Comparison of ENCODE assay signal across 31 cellular contexts in genomic region chr2:151792589-151792988, GRCh38. TPM values are rescaled to one million over a fixed set of nuclear protein-coding genes. Genes with fewer than 3 reads are reported as not detected.
A peak's percentile ranks its signal among the peaks of the same experiment; 100 is the strongest.
DNase-seq lines count a peak whose midpoint lies in the region; ATAC-seq, FAIRE-seq and TF ChIP-seq lines count a peak whose summit lies in the region.
"Had no signal": no experiment of that assay in that cellular context is flagged by ENCODE, and none has a peak within 500 bp of the region (broad histone marks: within the 10 kb centered on the region; RNA-seq: fewer than 3 reads in every experiment).

No MANE protein-coding gene starts in this region.

- no peak for TF ChIP-seq POLR2A in K562 (conservative IDR thresholded peaks at IDR 0.05)

- no peak for FAIRE-seq in K562 (lab: Jason Lieb, UNC)
- FAIRE-seq: kidney, RCC 7860 had no signal

- H2BK120ac ChIP-seq in mesendoderm (ENCODE audit: low read depth, low read length): no peak overlapping the region

- no peaks in the 10 kb centered on the region for H3K9me1 ChIP-seq in K562 (ENCODE audit: control insufficient read depth, insufficient read depth, low read length)

- TF ChIP-seq EP300 in K562 (IDR thresholded peaks at IDR 0.05; ENCODE audit: low read length): no peak

- no peak overlapping the region for H3K18ac ChIP-seq in mesendoderm (ENCODE audit: low read length)

- no peak overlapping the region for H2BK15ac ChIP-seq in mesendoderm (replicated peaks; ENCODE audit: low read depth)

- H3K36me3 ChIP-seq in GM06990 (ENCODE audit: control insufficient read depth, insufficient read depth, low read length) (no peaks in the 10 kb centered on the region), NT2/D1 (ENCODE audit: insufficient read depth, insufficient read length, low read length) (peaks cover 6% of the 10 kb centered on the region), K562 (ENCODE audit: control insufficient read depth, insufficient read depth, low read length) (peaks cover 29% of the 10 kb centered on the region), mesendoderm (ENCODE audit: control insufficient read depth, insufficient read depth, low read length) (no peaks in the 10 kb centered on the region)
- H3K36me3 ChIP-seq: uterus had no signal

- H3K79me2 ChIP-seq in K562 (ENCODE audit: control insufficient read depth, insufficient read depth, low read length): no peaks in the 10 kb centered on the region
- H3K79me2 ChIP-seq in mesendoderm (ENCODE audit: control insufficient read depth, insufficient read depth, low read length): no peaks in the 10 kb centered on the region

- no peak overlapping the region for H4K8ac ChIP-seq in mesendoderm (ENCODE audit: low read depth, low read length)

- in situ Hi-C loops in K562 (cut with MboI): no loop called here

- H3K56ac ChIP-seq in mesendoderm (ENCODE audit: low read length): no peak overlapping the region

- H4K20me1 ChIP-seq in K562 (replicated peaks; ENCODE audit: control insufficient read depth, insufficient read depth, low read length): no peaks in the 10 kb centered on the region

- H3K4me3 ChIP-seq in GM06990 (replicated peaks; ENCODE audit: low read depth, low read length) (no peak overlapping the region), NT2/D1 (ENCODE audit: insufficient read length, low read depth) (no peak overlapping the region), K562 (no peak overlapping the region), mesendoderm (ENCODE audit: low read length) (no peak overlapping the region)
- H3K4me3 ChIP-seq: sigmoid colon, stomach, uterus had no signal

- WGBS in K562 (ENCODE audit: insufficient coverage, low coverage, missing lambda C conversion rate): 92% methylated on average over 4 of the region's 4 CpGs
- no CpG with 5 or more reads among the region's 4 CpGs for WGBS in mesendoderm (ENCODE audit: extremely low coverage, insufficient coverage, low lambda C conversion rate)

- H2BK5ac ChIP-seq in mesendoderm (ENCODE audit: low read length): no peak overlapping the region

- no peaks in the 10 kb centered on the region for H3K9me3 ChIP-seq in NT2/D1 (ENCODE audit: insufficient read depth, low read length)
- H3K9me3 ChIP-seq in K562 (replicated peaks; ENCODE audit: control insufficient read depth, insufficient read depth, low read depth, low read length): no peaks in the 10 kb centered on the region
- H3K9me3 ChIP-seq: sigmoid colon, stomach, uterus had no signal

- peaks cover 17% of the 10 kb centered on the region for H3K4me1 Mint-ChIP-seq in chondrocyte (ENCODE audit: low read depth)

- no peak overlapping the region for H3K9ac ChIP-seq in NT2/D1 (ENCODE audit: insufficient read length, low read depth)
- no peak overlapping the region for H3K9ac ChIP-seq in K562 (ENCODE audit: insufficient read depth in 1 of 2, low read depth in 2 of 2, low read length in 2 of 2)
- no peak overlapping the region for H3K9ac ChIP-seq in mesendoderm (ENCODE audit: low read length)

- peak; percentile 16 for TF ChIP-seq CTCF in GM06990 (IDR thresholded peaks at IDR 0.05; ENCODE audit: insufficient read depth, low read length, poor library complexity, severe bottlenecking)
- TF ChIP-seq CTCF in K562 (IDR thresholded peaks at IDR 0.05 in 2 of 3, conservative IDR thresholded peaks at IDR 0.05 in 1 of 3; ENCODE audit: insufficient read depth in 2 of 3, low read depth in 1 of 3, low read length in 3 of 3): peak; percentile 46 to 55 (median 48)
- TF ChIP-seq CTCF in chondrocyte (IDR thresholded peaks at IDR 0.05): no peak

- no peak overlapping the region for H4K5ac ChIP-seq in mesendoderm (ENCODE audit: low read length)

- no peaks in the 10 kb centered on the region for H3K4me1 ChIP-seq in NT2/D1 (ENCODE audit: insufficient read depth, insufficient read length)
- peaks cover 13 to 22% of the 10 kb centered on the region in 2 experiments; a peak in 4 of 5 replicates for H3K4me1 ChIP-seq in K562 (replicated peaks in 1 of 2; ENCODE audit: control insufficient read depth in 2 of 2, insufficient read depth in 2 of 2, low read length in 2 of 2)
- no peaks in the 10 kb centered on the region for H3K4me1 ChIP-seq in mesendoderm (ENCODE audit: control insufficient read depth, low read depth, low read length)
- H3K4me1 ChIP-seq: sigmoid colon, stomach, uterus had no signal

- peak; percentile 20 to 65; a peak in 2 of 4 replicates for TF ChIP-seq RAD21 in K562 (CRISPR knock-in tag; conservative IDR thresholded peaks at IDR 0.05 in 1 of 2, IDR thresholded peaks at IDR 0.05 in 1 of 2)

- CTCF ChIA-PET in K562 (lab: Yijun Ruan, JAX; ENCODE audit: low intra/inter-chr PET ratio): no interaction called here

- H3K79me1 ChIP-seq in mesendoderm (ENCODE audit: low read length): no peaks in the 10 kb centered on the region

- no peak overlapping the region for H2AFZ ChIP-seq in K562 (ENCODE audit: low read depth, low read length)

- no peak overlapping the region for H3K23ac ChIP-seq in mesendoderm (ENCODE audit: low read length)

- H3K27ac Mint-ChIP-seq in chondrocyte (ENCODE audit: unreplicated experiment): no peak overlapping the region
- H3K27ac Mint-ChIP-seq: activated CD4-positive, alpha-beta T cell treated with anti-CD3 and anti-CD28 coated beads, Interleukin-2, amount 10 ng/mL, durations not matched to agents 7 days and 5 days; activated naive CD4-positive, alpha-beta T cell treated with anti-CD3 and anti-CD28 coated beads, Interleukin-2, amount 50 U/mL, for 72 hours; CD4-positive, alpha-beta T cell; mesothelial cell of epicardium; progenitor cell of endocrine pancreas had no signal

- no peak overlapping the region for H3K4me3 Mint-ChIP-seq in chondrocyte (ENCODE audit: unreplicated experiment)
- H3K4me3 Mint-ChIP-seq: activated CD4-positive, alpha-beta T cell treated with anti-CD3 and anti-CD28 coated beads, Interleukin-2, amount 10 ng/mL, durations not matched to agents 7 days and 5 days; CD4-positive, alpha-beta T cell; mesothelial cell of epicardium had no signal

- no peaks in the 10 kb centered on the region for H3K27me3 Mint-ChIP-seq in chondrocyte (ENCODE audit: low read depth)
- H3K27me3 Mint-ChIP-seq: activated CD4-positive, alpha-beta T cell treated with anti-CD3 and anti-CD28 coated beads, Interleukin-2, amount 10 ng/mL, durations not matched to agents 7 days and 5 days; CD4-positive, alpha-beta T cell; naive B cell; progenitor cell of endocrine pancreas had no signal

- H2AK5ac ChIP-seq in mesendoderm (ENCODE audit: low read length): no peak overlapping the region

- H3K4me2 ChIP-seq in K562 (ENCODE audit: insufficient read depth, low read length): no peak overlapping the region
- no peak overlapping the region for H3K4me2 ChIP-seq in mesendoderm (ENCODE audit: low read length)

- intact Hi-C loops in K562 (cut with micrococcal nuclease): no loop called here

- POLR2A ChIA-PET in K562 (lab: Yijun Ruan, JAX): no interaction called here

- no TSS peak for BruUV-seq in K562 (replicated peaks; lab: Mats Ljungman, UMichigan)

- no peak overlapping the region for H3K27ac ChIP-seq in K562 (ENCODE audit: extremely low read depth, low read depth, low read length)
- no peak overlapping the region for H3K27ac ChIP-seq in mesendoderm (ENCODE audit: low read depth, low read length)
- H3K27ac ChIP-seq: epithelial cell of prostate, sigmoid colon, stomach, uterus had no signal

- no peak for DNase-seq in GM06990 (ENCODE audit: extremely low read depth, insufficient read length)
- peak; percentile 15 for DNase-seq in NT2/D1 (ENCODE audit: low read depth, low spot score)
- no peak for DNase-seq in K562 (ENCODE audit: extremely low read depth in 1 of 4, low spot score in 3 of 4)
- peak; percentile 28 for DNase-seq in mesendoderm
- no peak for DNase-seq in NCI-H2171 (lab: John Stamatoyannopoulos, UW)
- DNase-seq in chondrocyte (ENCODE audit: low spot score): no peak
- DNase-seq in islet precursor cell: no peak
- DNase-seq: activated CD4-positive, alpha-beta T cell treated with anti-CD3 and anti-CD28 coated beads, Interleukin-2, amount 10 ng/mL, durations not matched to agents 7 days and 5 days; activated effector memory CD4-positive, alpha-beta T cell treated with Interleukin-2 at 50 U/mL for 16 hours; activated T-cell treated with anti-CD3 and anti-CD28 coated beads, Interleukin-2, amount 50 U/mL, for 1 hour; AML-193; CD4-positive, alpha-beta T cell; effector CD8-positive, alpha-beta T cell; GOT3; kidney; naive B cell; NCI-H2029; NCI-H526 treated with DMSO at 0.1 percent for 48 hours; SHP77 treated with DMSO at 0.1 percent for 48 hours; sigmoid colon; stimulated activated CD4-positive, alpha-beta T cell treated with anti-CD3 and anti-CD28 coated beads, Interleukin-12 subunit alpha, Interleukin-12 subunit beta, amount 100 ng/mL, for 4 hours; stimulated activated CD4-positive, alpha-beta T cell treated with anti-CD3 and anti-CD28 coated beads, Interleukin-2, amount 100 ng/mL, for 48 hours; stomach; uterus had no signal

- H3K36me3 Mint-ChIP-seq in chondrocyte (ENCODE audit: low read depth): peaks cover 10% of the 10 kb centered on the region

- H3K9me3 Mint-ChIP-seq in chondrocyte (ENCODE audit: low read depth): peaks cover 3% of the 10 kb centered on the region
- H3K9me3 Mint-ChIP-seq: activated CD4-positive, alpha-beta T cell treated with anti-CD3 and anti-CD28 coated beads, Interleukin-2, amount 10 ng/mL, durations not matched to agents 7 days and 5 days; CD4-positive, alpha-beta T cell; naive B cell had no signal

- H3K27me3 ChIP-seq in GM06990 (replicated peaks; ENCODE audit: control insufficient read depth, insufficient read depth, low read length) (no peaks in the 10 kb centered on the region), NT2/D1 (ENCODE audit: insufficient read depth, insufficient read length) (no peaks in the 10 kb centered on the region), K562 (ENCODE audit: control insufficient read depth in 2 of 2, insufficient read depth in 2 of 2, low read length in 2 of 2) (no peaks in the 10 kb centered on the region), mesendoderm (ENCODE audit: insufficient read depth, low read length, poor library complexity) (no peaks in the 10 kb centered on the region)
- H3K27me3 ChIP-seq: sigmoid colon, stomach, uterus had no signal

- ATAC-seq in K562 (peak; percentile 64), GM21825 (IDR thresholded peaks at IDR 0.05; ENCODE audit: unreplicated experiment) (no peak)
- ATAC-seq: activated naive CD4-positive, alpha-beta T cell treated with anti-CD3 and anti-CD28 coated beads, Interleukin-2, amount 50 U/mL, for 72 hours had no signal

- H3K4ac ChIP-seq in mesendoderm (ENCODE audit: low read depth, low read length): no peak overlapping the region

RNA-seq across cellular contexts. Expression of gene ARL5A, which starts 35.6 kb away (rescaled TPM):
- total RNA-seq in K562 (2011; cell fraction: chromatin; rRNA removed; ENCODE audit: low replicate concordance): 74.2 and 178 TPM in 2 replicates
- total RNA-seq in K562 (2011; cell fraction: nucleolus; rRNA removed): 34.4 and 36.5 TPM in 2 replicates
- 75.4 and 160 TPM in 2 replicates for total RNA-seq in K562 (2011; cell fraction: nucleoplasm; rRNA removed)
- 117 and 132 TPM in 2 replicates for total RNA-seq in K562 (2014; rRNA removed)
- total RNA-seq in K562 (2014; rRNA removed; fragmentation: Illumina TruSeq; extraction: Trizol): 102 and 118 TPM in 2 replicates
- 76.1 and 101 TPM in 2 replicates for total RNA-seq in K562 (2015; rRNA removed; fragmentation: Illumina TruSeq; extraction: Trizol)
- total RNA-seq in K562 (2021): 92.2 and 94.3 TPM in 2 replicates
- polyA plus RNA-seq in K562 (2011; rRNA removed): 65.1 and 71.1 TPM in 2 replicates
- 22.9 and 43.5 TPM in 2 replicates for polyA plus RNA-seq in K562 (2011; cell fraction: cytosol; rRNA removed)
- 46.1 and 59.3 TPM in 2 replicates for polyA plus RNA-seq in K562 (2011; cell fraction: nucleus; rRNA removed)
- 41.6 and 51.1 TPM in 2 replicates for polyA plus RNA-seq in K562 (2012)
- 85.4 and 88.4 TPM in 2 replicates for polyA plus RNA-seq in K562 (2014; fragmentation: Illumina TruSeq; extraction: Trizol)
- polyA plus RNA-seq in K562 (2014; fragmentation: Nextera tagmentation; extraction: Ambion mirVana): 10 to 100 TPM; 16.3 to 16.9 TPM
- polyA plus RNA-seq in K562 (2014; rRNA removed): 74.8 and 75.6 TPM in 2 replicates
- 144 and 168 TPM in 2 replicates for polyA minus RNA-seq in K562 (2011; rRNA and poly(A)+ RNA removed)
- 50.1 and 63.7 TPM in 2 replicates for polyA minus RNA-seq in K562 (2011; cell fraction: cytosol; rRNA and poly(A)+ RNA removed)
- 63.5 and 96.7 TPM in 2 replicates for polyA minus RNA-seq in K562 (2011; cell fraction: nucleus; rRNA and poly(A)+ RNA removed)
- polyA plus RNA-seq in mesendoderm (2013, experiment 1 of 2): 71.4 TPM
- 66.9 TPM for polyA plus RNA-seq in mesendoderm (2013, experiment 2 of 2)
- 39.8 to 58.2 TPM (median 42.2 TPM) in 3 replicates for total RNA-seq in chondrocyte

RNA-seq across cellular contexts. Expression of gene NEB, which starts 58.3 kb away (rescaled TPM):
- 1.6 and 8.7 TPM in 2 replicates for total RNA-seq in K562 (2011; cell fraction: chromatin; rRNA removed; ENCODE audit: low replicate concordance)
- 0.50 and 1.4 TPM in 2 replicates for total RNA-seq in K562 (2011; cell fraction: nucleolus; rRNA removed)
- total RNA-seq in K562 (2011; cell fraction: nucleoplasm; rRNA removed): 2.7 and 3.7 TPM in 2 replicates
- total RNA-seq in K562 (2014; rRNA removed): 2.7 and 3.8 TPM in 2 replicates
- 3.8 and 5.1 TPM in 2 replicates for total RNA-seq in K562 (2014; rRNA removed; fragmentation: Illumina TruSeq; extraction: Trizol)
- total RNA-seq in K562 (2015; rRNA removed; fragmentation: Illumina TruSeq; extraction: Trizol): 3.6 and 4.4 TPM in 2 replicates
- 2.2 and 2.5 TPM in 2 replicates for total RNA-seq in K562 (2021)
- polyA plus RNA-seq in K562 (2011; rRNA removed): 0.65 and 1.7 TPM in 2 replicates
- polyA plus RNA-seq in K562 (2011; cell fraction: cytosol; rRNA removed): 0.49 and 0.63 TPM in 2 replicates
- polyA plus RNA-seq in K562 (2011; cell fraction: nucleus; rRNA removed): 2.0 and 2.9 TPM in 2 replicates
- polyA plus RNA-seq in K562 (2012): 3.9 and 12.9 TPM in 2 replicates
- polyA plus RNA-seq in K562 (2014; fragmentation: Illumina TruSeq; extraction: Trizol): 3.2 and 3.7 TPM in 2 replicates
- 1 to 10 TPM; 1.7 to 3.4 TPM for polyA plus RNA-seq in K562 (2014; fragmentation: Nextera tagmentation; extraction: Ambion mirVana)
- polyA plus RNA-seq in K562 (2014; rRNA removed): 2.9 and 8.3 TPM in 2 replicates
- 2.6 and 3.6 TPM in 2 replicates for polyA minus RNA-seq in K562 (2011; rRNA and poly(A)+ RNA removed)
- polyA minus RNA-seq in K562 (2011; cell fraction: cytosol; rRNA and poly(A)+ RNA removed): 1.2 and 1.7 TPM in 2 replicates
- 4.2 and 4.4 TPM in 2 replicates for polyA minus RNA-seq in K562 (2011; cell fraction: nucleus; rRNA and poly(A)+ RNA removed)
- 0.55 TPM for polyA plus RNA-seq in mesendoderm (2013, experiment 1 of 2)
- polyA plus RNA-seq in mesendoderm (2013, experiment 2 of 2): 0.36 TPM
- 1.0 to 2.2 TPM (median 2.2 TPM) in 3 replicates for total RNA-seq in chondrocyte
- total RNA-seq: M059J had no signal

Comparison
In these comparisons a context has a peak if more than half of its experiments do, and no peak if none do; other contexts are left out.
1. DNase-seq: peak in NT2/D1 (single experiment) and mesendoderm (single experiment); none in GM06990 (single experiment), K562 (0 of 4), NCI-H2171 (single experiment), chondrocyte (single experiment) and islet precursor cell (single experiment).